Comparison of ENCODE assay signal across 20 cellular contexts in the genomic region with DNA sequence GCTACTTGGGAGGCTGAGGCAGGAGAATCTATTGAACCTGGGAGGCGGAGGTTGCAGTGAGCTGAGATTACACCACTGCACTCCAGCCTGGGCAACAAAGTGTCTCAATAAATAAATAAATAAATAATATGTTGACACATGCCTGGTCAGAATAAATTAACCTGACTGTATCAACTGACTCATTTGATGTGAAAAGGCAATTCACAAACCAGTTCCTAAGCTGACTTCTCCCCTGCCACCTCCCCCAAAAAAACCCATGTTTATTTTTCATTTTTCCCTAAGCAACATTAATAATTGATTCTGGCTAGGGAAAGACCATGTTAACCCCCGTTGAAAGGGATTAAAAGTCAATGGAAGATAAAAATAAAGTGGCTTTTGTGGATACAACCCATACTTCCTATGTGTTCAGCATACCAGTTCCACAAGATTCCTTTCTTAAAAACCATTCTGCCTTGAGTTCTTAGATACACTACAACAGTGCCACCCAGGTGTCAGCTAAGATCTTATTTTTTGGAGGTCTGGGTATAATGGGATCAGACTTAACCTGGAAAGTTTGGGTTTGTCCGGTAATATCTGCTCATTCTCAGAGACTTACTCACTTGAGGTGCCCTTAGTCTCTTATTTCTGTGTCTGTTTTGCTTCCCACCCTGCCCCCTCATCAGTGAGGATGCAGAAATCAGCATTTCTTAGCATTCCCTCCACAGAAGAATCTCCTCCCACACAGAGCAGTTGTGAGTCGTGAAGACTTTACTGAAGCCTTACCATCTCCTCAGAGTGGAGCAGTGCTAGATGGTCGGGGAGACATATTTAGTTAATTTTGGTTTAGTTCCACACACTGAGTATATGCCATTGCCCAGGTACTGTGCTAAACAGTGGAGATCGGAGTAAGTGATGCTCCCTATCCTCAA. TPM values are rescaled to one million over a fixed set of nuclear protein-coding genes. Genes with fewer than 3 reads are reported as not detected.
DNase-seq lines count a peak whose midpoint lies in the region; ATAC-seq, FAIRE-seq and TF ChIP-seq lines count a peak whose summit lies in the region.
"Had no signal": no experiment of that assay in that cellular context is flagged by ENCODE, and none has a peak within 500 bp of the region (broad histone marks: within the 10 kb centered on the region; RNA-seq: fewer than 3 reads in every experiment).

No MANE protein-coding gene starts in this region.

- TF ChIP-seq CTCF in RWPE1 (conservative IDR thresholded peaks at IDR 0.05; ENCODE audit: low read depth), result no peak
- no peak for TF ChIP-seq CTCF in HepG2 (CRISPR knock-in tag; IDR thresholded peaks at IDR 0.05)

- no peak overlapping the region for H2BK120ac ChIP-seq in trophoblast cell (ENCODE audit: insufficient read depth, low read length, poor library complexity)

- H3K4ac ChIP-seq in trophoblast cell (ENCODE audit: low read depth, low read length), result no peak overlapping the region

- H2BK12ac ChIP-seq in trophoblast cell (ENCODE audit: low read length), result peak overlapping the region; percentile 43

- no peak overlapping the region for H3K9ac ChIP-seq in HUES48 (ENCODE audit: low read depth, low read length)
- H3K9ac ChIP-seq in trophoblast cell (ENCODE audit: low read length), result no peak overlapping the region
- H3K9ac ChIP-seq in HepG2 (ENCODE audit: insufficient read depth, low read depth, low read length), result no peak overlapping the region

- H3K79me2 ChIP-seq in trophoblast cell (ENCODE audit: control insufficient read depth, insufficient read depth, low read length, poor library complexity), result no peaks in the 10 kb centered on the region
- no peaks in the 10 kb centered on the region for H3K79me2 ChIP-seq in HepG2 (ENCODE audit: insufficient read depth, low read length)

- in situ Hi-C loops in HepG2 (cut with HindIII; ENCODE audit: extremely low pct_ligation_motif_present, low pct_unique_long_range_greater_than_20kb), result no loop called here

- BruUV-seq in HepG2 (replicated peaks; lab: Mats Ljungman, UMichigan), result no TSS peak

- 77 to 81% methylated on average over 6 of the region's 6 CpGs for WGBS in esophagus, 2 donors
- no CpG with 5 or more reads among the region's 6 CpGs for WGBS in trophoblast cell (ENCODE audit: extremely low coverage, insufficient coverage, insufficient read length)
- WGBS in HepG2 (ENCODE audit: low lambda C conversion rate), result 95% methylated on average over 6 of the region's 6 CpGs

- POLR2A ChIA-PET in RWPE1 (lab: Yijun Ruan, JAX; ENCODE audit: low non-redundant PET), result no interaction called here
- POLR2A ChIA-PET in HepG2 (lab: Yijun Ruan, JAX), result interaction anchor here (1.6 kb wide), 1 partner anchor 9 kb away, joined by 5 read pairs; no protein-coding TSS in a partner anchor
- POLR2A ChIA-PET in HEK293T (lab: Yijun Ruan, JAX), result no interaction called here

- H3K36me3 ChIP-seq in HUES48 (ENCODE audit: control insufficient read depth, insufficient read depth, low read length), result no peaks in the 10 kb centered on the region
- no peaks in the 10 kb centered on the region for H3K36me3 ChIP-seq in esophagus (ENCODE audit: control insufficient read depth in 2 of 2, insufficient read depth in 2 of 2, low read length in 1 of 2)
- H3K36me3 ChIP-seq in trophoblast cell (ENCODE audit: control insufficient read depth in 1 of 2, insufficient read depth in 2 of 2, low read length in 2 of 2), result peaks cover 0 to 1% of the 10 kb centered on the region in 2 experiments
- H3K36me3 ChIP-seq in HepG2 (replicated peaks in 1 of 2; ENCODE audit: control insufficient read depth in 1 of 2, insufficient read depth in 2 of 2, low read length in 2 of 2), result no peaks in the 10 kb centered on the region

- H3K9me3 ChIP-seq in HUES48 (ENCODE audit: control insufficient read depth, insufficient read depth, low read length) (peaks cover 8% of the 10 kb centered on the region), esophagus (ENCODE audit: control insufficient read depth in 2 of 2, insufficient read depth in 1 of 2, low read depth in 1 of 2, low read length in 1 of 2) (no peaks in the 10 kb centered on the region), trophoblast cell (ENCODE audit: insufficient read depth, low read depth, low read length) (no peaks in the 10 kb centered on the region), HepG2 (ENCODE audit: low read length) (peaks cover 19% of the 10 kb centered on the region)

- intact Hi-C loops in HepG2 (cut with micrococcal nuclease; ENCODE audit: unreplicated experiment), result no loop called here

- H3K4me3 ChIP-seq in HUES48 (ENCODE audit: low read depth, low read length) (no peak overlapping the region; the same call in 1 of the 2 replicates), esophagus (ENCODE audit: low read depth in 1 of 2, low read length in 2 of 2) (no peak overlapping the region), trophoblast cell (ENCODE audit: low read depth, low read length) (no peak overlapping the region), HepG2 (replicated peaks in 1 of 3; ENCODE audit: insufficient read depth in 1 of 3, low read depth in 2 of 3, low read length in 3 of 3) (no peak overlapping the region)
- H3K4me3 ChIP-seq: MG63 had no signal

- no peak overlapping the region for H3K18ac ChIP-seq in trophoblast cell (ENCODE audit: low read length)

- no peak overlapping the region for H4K8ac ChIP-seq in trophoblast cell (ENCODE audit: low read depth, low read length)

- H3K4me2 ChIP-seq in trophoblast cell (ENCODE audit: low read length), result peak overlapping the region; percentile 41
- H3K4me2 ChIP-seq in HepG2 (ENCODE audit: low read depth, low read length), result no peak overlapping the region

- no peak overlapping the region for H3K14ac ChIP-seq in trophoblast cell (ENCODE audit: low read length)

- peak; percentile 46 for DNase-seq in RWPE1 (ENCODE audit: low spot score)
- peak in 1 of 2 donors; percentile 60 for DNase-seq in trophoblast cell
- no peak for DNase-seq in GM12892 (ENCODE audit: insufficient read length)
- DNase-seq in HepG2 (ENCODE audit: low spot score), result no peak
- DNase-seq in T-helper 9 cell, result no peak
- no peak for DNase-seq in HEK293T (ENCODE audit: extremely low spot score)
- DNase-seq: ACHN, Caco-2, DMS153, MG63, NCI-H1092, NCI-H146, NCI-H2081, NCI-H510A treated with DMSO at 0.1 percent for 48 hours, NCI-H82, RPMI8226, SW 1271 had no signal

- H3K27ac ChIP-seq in HUES48 (ENCODE audit: low read depth, low read length) (peak overlapping the region; percentile 74), RWPE1 (no peak overlapping the region), esophagus (ENCODE audit: low read depth in 2 of 2, low read length in 1 of 2) (peak overlapping the region; percentile 59 to 75), trophoblast cell (ENCODE audit: low read depth, low read length) (peak overlapping the region; percentile 50), HepG2 (ENCODE audit: extremely low read length, insufficient read depth, low read length) (no peak overlapping the region)

- H3K4me1 ChIP-seq in HUES48 (ENCODE audit: control insufficient read depth, insufficient read depth, low read length) (peaks cover 8% of the 10 kb centered on the region; the same call in 1 of the 2 replicates), esophagus (ENCODE audit: control insufficient read depth in 2 of 2, insufficient read depth in 2 of 2, low read length in 1 of 2) (no peaks in the 10 kb centered on the region), trophoblast cell (ENCODE audit: control insufficient read depth in 1 of 2, insufficient read depth in 2 of 2, low read length in 2 of 2) (peaks cover 9 to 10% of the 10 kb centered on the region in 2 experiments), HepG2 (ENCODE audit: insufficient read depth, low read length) (peaks cover 16% of the 10 kb centered on the region)

- CTCF ChIA-PET in RWPE1 (lab: Yijun Ruan, JAX) (interaction anchor here (0.6 kb wide), 1 partner anchor 148 kb away, joined by 3 read pairs; no protein-coding TSS in a partner anchor), HepG2 (lab: Yijun Ruan, JAX; ENCODE audit: low intra/inter-chr PET ratio, low total read pairs) (no interaction called here), HEK293T (lab: Yijun Ruan, JAX) (interaction anchor here (0.6 to 1.3 kb wide), 2 partner anchors 10 to 371 kb away, joined by 3 read pairs; no protein-coding TSS in a partner anchor)

- H4K91ac ChIP-seq in trophoblast cell (ENCODE audit: low read depth, low read length), result no peak overlapping the region

- H2AK5ac ChIP-seq in trophoblast cell (ENCODE audit: low read length), result no peak overlapping the region

- TF ChIP-seq EP300 in HepG2 (IDR thresholded peaks at IDR 0.05; ENCODE audit: low read depth in 2 of 2, low read length in 2 of 2) (no peak), HepG2 (CRISPR knock-in tag; IDR thresholded peaks at IDR 0.05; ENCODE audit: borderline replicate concordance) (no peak)

- no peak for TF ChIP-seq POLR2A in GM12892 (IDR thresholded peaks at IDR 0.05; ENCODE audit: low read depth, low read length)
- no peak for TF ChIP-seq POLR2A in HepG2 (IDR thresholded peaks at IDR 0.05; ENCODE audit: insufficient read depth in 1 of 2, low read depth in 2 of 2, low read length in 2 of 2)

- H3K79me1 ChIP-seq in trophoblast cell (ENCODE audit: low read length), result peaks cover 3% of the 10 kb centered on the region

- no peak overlapping the region for H2BK5ac ChIP-seq in trophoblast cell (ENCODE audit: low read depth, low read length, poor library complexity)

- H2AFZ ChIP-seq in trophoblast cell (ENCODE audit: insufficient read depth, low read length, poor library complexity) (peak overlapping the region; percentile 25), HepG2 (ENCODE audit: low read length) (no peak overlapping the region)

- no peak for ATAC-seq in HepG2
- ATAC-seq: HCT116 had no signal

- TF ChIP-seq RAD21 in HepG2 (CRISPR knock-in tag; IDR thresholded peaks at IDR 0.05), result no peak

- no peak overlapping the region for H3K23ac ChIP-seq in trophoblast cell (ENCODE audit: low read length)

- FAIRE-seq in GM12892 (lab: Jason Lieb, UNC) (no peak), HepG2 (lab: Jason Lieb, UNC) (no peak)

- no peak overlapping the region for H4K12ac ChIP-seq in trophoblast cell (ENCODE audit: low read depth, low read length)

- H3K27me3 ChIP-seq in HUES48 (ENCODE audit: control insufficient read depth, insufficient read depth, low read length) (no peaks in the 10 kb centered on the region), esophagus (ENCODE audit: control insufficient read depth in 1 of 2, insufficient read depth in 2 of 2, low read length in 2 of 2) (no peaks in the 10 kb centered on the region), trophoblast cell (ENCODE audit: insufficient read depth, low read length) (no peaks in the 10 kb centered on the region), HepG2 (ENCODE audit: control insufficient read depth in 1 of 2, insufficient read depth in 2 of 2, low read length in 2 of 2) (no peaks in the 10 kb centered on the region)
- H3K27me3 ChIP-seq: MG63 had no signal

- H4K20me1 ChIP-seq in HepG2 (ENCODE audit: insufficient read depth, low read length), result no peaks in the 10 kb centered on the region

RNA-seq across cellular contexts. Expression of a gene that starts 10.1 kb away (rescaled TPM):
- polyA plus RNA-seq in esophagus (10 to 100 TPM; 12.4 to 20.4 TPM), HepG2 (2011; rRNA removed) (170 and 183 TPM in 2 replicates)
- 100 and 104 TPM in 2 replicates for polyA plus RNA-seq in trophoblast cell (2013)
- polyA plus RNA-seq in GM12892 (2012; ENCODE audit: missing spikeins), result 20.6 TPM
- total RNA-seq in HepG2 (2016; rRNA removed; fragmentation: Illumina TruSeq; extraction: Trizol), result 191 and 232 TPM in 2 replicates
- total RNA-seq in HepG2 (2016; cell fraction: cytosol; rRNA removed; fragmentation: Illumina TruSeq; extraction: Trizol; ENCODE audit: low read depth), result 20.4 and 23.3 TPM in 2 replicates
- total RNA-seq in HepG2 (2016; cell fraction: insoluble cytoplasmic fraction; rRNA removed; fragmentation: Illumina TruSeq; extraction: Trizol), result 188 and 227 TPM in 2 replicates
- total RNA-seq in HepG2 (2016; cell fraction: membrane; rRNA removed; fragmentation: Illumina TruSeq; extraction: Trizol), result 73.2 and 79.2 TPM in 2 replicates
- total RNA-seq in HepG2 (2016; cell fraction: nucleus; rRNA removed; fragmentation: Illumina TruSeq; extraction: Trizol), result 172 and 204 TPM in 2 replicates
- 120 and 161 TPM in 2 replicates for polyA plus RNA-seq in HepG2 (2011; cell fraction: cytosol; rRNA removed)
- polyA plus RNA-seq in HepG2 (2011; cell fraction: nucleus; rRNA removed), result 48.7 and 68.4 TPM in 2 replicates
- polyA plus RNA-seq in HepG2 (2012), result 135 and 170 TPM in 2 replicates
- polyA plus RNA-seq in HepG2 (2016; cell fraction: cytosol; fragmentation: Illumina TruSeq; extraction: Trizol; ENCODE audit: low read depth), result 30.7 and 36.6 TPM in 2 replicates
- 146 TPM in 2 replicates for polyA plus RNA-seq in HepG2 (2016; cell fraction: insoluble cytoplasmic fraction; fragmentation: Illumina TruSeq; extraction: Trizol; ENCODE audit: low read depth)
- 43.2 and 44.0 TPM in 2 replicates for polyA plus RNA-seq in HepG2 (2016; cell fraction: membrane; fragmentation: Illumina TruSeq; extraction: Trizol; ENCODE audit: low read depth)
- polyA plus RNA-seq in HepG2 (2016; cell fraction: nucleus; fragmentation: Illumina TruSeq; extraction: Trizol; ENCODE audit: insufficient read depth, low read depth), result 201 and 204 TPM in 2 replicates
- 95.6 and 263 TPM in 2 replicates for polyA minus RNA-seq in HepG2 (2011; rRNA and poly(A)+ RNA removed; ENCODE audit: low replicate concordance)
- 122 and 129 TPM in 2 replicates for polyA minus RNA-seq in HepG2 (2011; cell fraction: cytosol; rRNA and poly(A)+ RNA removed)
- 66.2 and 98.2 TPM in 2 replicates for polyA minus RNA-seq in HepG2 (2011; cell fraction: nucleus; rRNA and poly(A)+ RNA removed)

RNA-seq across cellular contexts. Expression of a gene that starts 15.3 kb away (rescaled TPM):
- 10 to 100 TPM; 14.7 to 20.6 TPM for polyA plus RNA-seq in esophagus
- polyA plus RNA-seq in trophoblast cell (2013), result 31.2 and 33.6 TPM in 2 replicates
- 16.0 TPM for polyA plus RNA-seq in GM12892 (2012; ENCODE audit: missing spikeins)
- total RNA-seq in HepG2 (2016; rRNA removed; fragmentation: Illumina TruSeq; extraction: Trizol), result 21.0 and 24.0 TPM in 2 replicates
- 8.3 and 8.9 TPM in 2 replicates for total RNA-seq in HepG2 (2016; cell fraction: cytosol; rRNA removed; fragmentation: Illumina TruSeq; extraction: Trizol; ENCODE audit: low read depth)
- total RNA-seq in HepG2 (2016; cell fraction: insoluble cytoplasmic fraction; rRNA removed; fragmentation: Illumina TruSeq; extraction: Trizol), result 17.8 and 24.5 TPM in 2 replicates
- 18.3 and 18.8 TPM in 2 replicates for total RNA-seq in HepG2 (2016; cell fraction: membrane; rRNA removed; fragmentation: Illumina TruSeq; extraction: Trizol)
- 28.5 and 28.8 TPM in 2 replicates for total RNA-seq in HepG2 (2016; cell fraction: nucleus; rRNA removed; fragmentation: Illumina TruSeq; extraction: Trizol)
- polyA plus RNA-seq in HepG2 (2011; rRNA removed), result 23.7 and 25.2 TPM in 2 replicates
- polyA plus RNA-seq in HepG2 (2011; cell fraction: cytosol; rRNA removed), result 16.5 and 24.2 TPM in 2 replicates
- 65.7 and 80.5 TPM in 2 replicates for polyA plus RNA-seq in HepG2 (2011; cell fraction: nucleus; rRNA removed)
- 20.4 and 24.1 TPM in 2 replicates for polyA plus RNA-seq in HepG2 (2012)
- polyA plus RNA-seq in HepG2 (2016; cell fraction: cytosol; fragmentation: Illumina TruSeq; extraction: Trizol; ENCODE audit: low read depth), result 5.7 and 5.8 TPM in 2 replicates
- polyA plus RNA-seq in HepG2 (2016; cell fraction: insoluble cytoplasmic fraction; fragmentation: Illumina TruSeq; extraction: Trizol; ENCODE audit: low read depth), result 19.1 and 24.2 TPM in 2 replicates
- polyA plus RNA-seq in HepG2 (2016; cell fraction: membrane; fragmentation: Illumina TruSeq; extraction: Trizol; ENCODE audit: low read depth), result 11.6 and 14.8 TPM in 2 replicates
- polyA plus RNA-seq in HepG2 (2016; cell fraction: nucleus; fragmentation: Illumina TruSeq; extraction: Trizol; ENCODE audit: insufficient read depth, low read depth), result 29.2 and 31.6 TPM in 2 replicates
- 25.8 and 60.0 TPM in 2 replicates for polyA minus RNA-seq in HepG2 (2011; rRNA and poly(A)+ RNA removed; ENCODE audit: low replicate concordance)
- polyA minus RNA-seq in HepG2 (2011; cell fraction: cytosol; rRNA and poly(A)+ RNA removed), result 12.9 and 13.4 TPM in 2 replicates
- 37.9 and 48.2 TPM in 2 replicates for polyA minus RNA-seq in HepG2 (2011; cell fraction: nucleus; rRNA and poly(A)+ RNA removed)

Comparison
In these comparisons a context has a peak if more than half of its experiments do, and no peak if none do; other contexts are left out.
1. H3K27ac ChIP-seq: peak in HUES48 (single experiment), esophagus (2 of 2) and trophoblast cell (single experiment); none in RWPE1 (single experiment) and HepG2 (single experiment).